ENCODE assay signal across 7 cellular contexts in the genomic region with DNA sequence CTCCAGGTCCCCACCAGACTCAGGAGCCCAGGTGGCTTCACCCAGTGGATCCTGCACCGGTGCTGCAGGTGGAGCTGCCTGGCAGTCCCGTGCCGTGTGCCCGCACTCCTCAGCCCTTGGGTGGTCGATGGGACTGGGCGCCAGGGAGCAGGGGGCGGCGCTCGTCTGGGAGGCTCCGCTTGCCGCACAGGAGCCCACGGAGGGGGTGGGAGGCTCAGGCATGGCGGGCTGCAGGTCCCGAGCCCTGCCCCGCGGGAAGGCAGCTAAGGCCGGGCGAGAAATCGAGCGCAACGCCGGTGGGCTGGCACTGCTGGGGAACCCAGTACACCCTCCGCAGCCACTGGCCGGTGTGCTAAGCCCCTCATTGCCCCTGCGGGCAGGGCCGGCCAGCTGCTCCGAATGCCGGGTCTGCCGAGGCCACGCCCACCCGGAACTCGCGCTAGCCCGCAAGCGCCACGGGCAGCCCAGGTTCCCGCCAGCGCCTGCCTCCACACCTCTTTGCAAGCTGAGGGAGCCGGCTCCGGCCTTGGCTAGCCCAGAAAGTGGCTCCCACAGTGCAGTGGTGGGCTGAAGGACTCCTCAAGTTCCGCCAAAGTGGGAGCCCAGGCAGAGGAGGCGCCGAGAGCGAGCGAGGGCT.
DNase-seq lines count a peak whose midpoint lies in the region; ATAC-seq, FAIRE-seq and TF ChIP-seq lines count a peak whose summit lies in the region.
"Not testable (repeated sequence)": the region's sequence is repeated elsewhere in the genome, so short reads cannot be mapped to it uniquely, and the experiment has no call there.

No MANE protein-coding gene starts in this region.

- H3F3A ChIP-seq in GM23338 (replicated peaks; ENCODE audit: low read depth) = not testable (repeated sequence)

- H3K36me3 Mint-ChIP-seq in CD8-positive, alpha-beta memory T cell; GM23338 (ENCODE audit: low read depth): not testable (repeated sequence)

- H3K4me2 ChIP-seq in GM23338 (peak overlapping the region; percentile 67; the same call in 1 of the 2 replicates), K562 (ENCODE audit: insufficient read depth, low read length) (peak overlapping the region; percentile 86)

- intact Hi-C loops in K562 (cut with micrococcal nuclease) = loop anchor here (5.0 kb wide), 1 partner anchor 1814 kb away; a partner anchor contains a TSS
- intact Hi-C loops in kidney (cut with DNase I); testis (cut with DNase I; ENCODE audit: low total_unique reads): not testable (repeated sequence)

- peak overlapping the region; percentile 43 for H3K27ac ChIP-seq in CD8-positive, alpha-beta memory T cell (ENCODE audit: low read depth, low read length)
- not testable (repeated sequence) for H3K27ac ChIP-seq in GM23338 (ENCODE audit: low read depth); kidney (ENCODE audit: low read depth in 2 of 2, low read length in 2 of 2); testis
- peak overlapping the region; percentile 83 for H3K27ac ChIP-seq in K562 (ENCODE audit: extremely low read depth, low read depth, low read length)

- H3K4me3 Mint-ChIP-seq in CD8-positive, alpha-beta memory T cell; GM23338: not testable (repeated sequence)

- not testable (repeated sequence) for H4K20me1 ChIP-seq in GM23338 (replicated peaks; ENCODE audit: insufficient read depth); K562 (replicated peaks; ENCODE audit: control insufficient read depth, insufficient read depth, low read length)

- POLR2A ChIA-PET in CD8-positive, alpha-beta memory T cell (lab: Charles Lee) = not testable (repeated sequence)
- POLR2A ChIA-PET in K562 (lab: Yijun Ruan, JAX) = interaction anchor here (1.4 to 1.5 kb wide), 2 partner anchors 11 to 28 kb away, joined by 3 to 4 read pairs; no protein-coding TSS in a partner anchor

- peaks cover 2 to 28% (median 15%) of the 10 kb centered on the region in 5 donors for H3K9me3 Mint-ChIP-seq in CD8-positive, alpha-beta memory T cell
- not testable (repeated sequence) for H3K9me3 Mint-ChIP-seq in GM23338

- not testable (repeated sequence) for TF ChIP-seq CTCF in GM23338 (conservative IDR thresholded peaks at IDR 0.05; ENCODE audit: low read depth in 2 of 2); K562 (IDR thresholded peaks at IDR 0.05 in 2 of 3, conservative IDR thresholded peaks at IDR 0.05 in 1 of 3; ENCODE audit: insufficient read depth in 2 of 3, low read depth in 1 of 3, low read length in 3 of 3); kidney (IDR thresholded peaks at IDR 0.05; ENCODE audit: borderline replicate concordance, extremely low read depth, insufficient read depth); testis (IDR thresholded peaks at IDR 0.05)

- not testable (repeated sequence) for DNase-seq in CD8-positive, alpha-beta memory T cell
- DNase-seq in GM23338 (ENCODE audit: low spot score) (peak; percentile 34), NCI-H510A (lab: John Stamatoyannopoulos, UW) (peak; percentile 47), K562 (ENCODE audit: extremely low read depth in 1 of 4, low spot score in 3 of 4) (peak; percentile 50 to 81 (median 56)), kidney (peak; percentile 62), mesenteric fat pad (ENCODE audit: low spot score) (peak; percentile 87), testis (peak; percentile 59)

- H3K9ac ChIP-seq in K562 (ENCODE audit: insufficient read depth in 1 of 2, low read depth in 2 of 2, low read length in 2 of 2) = peak overlapping the region; percentile 85 to 91
- not testable (repeated sequence) for H3K9ac ChIP-seq in kidney (ENCODE audit: low read length in 2 of 2)

- H3K4me3 ChIP-seq in CD8-positive, alpha-beta memory T cell (ENCODE audit: low read length); kidney (ENCODE audit: low read length in 2 of 2): not testable (repeated sequence)
- H3K4me3 ChIP-seq in GM23338 = peak overlapping the region; percentile 42
- peak overlapping the region; percentile 65 for H3K4me3 ChIP-seq in K562
- H3K4me3 ChIP-seq in testis = peak overlapping the region; percentile 22 to 50

- CTCF ChIA-PET in CD8-positive, alpha-beta memory T cell (lab: Charles Lee); K562 (lab: Yijun Ruan, JAX; ENCODE audit: low intra/inter-chr PET ratio): not testable (repeated sequence)

- H3K79me2 ChIP-seq in GM23338 (replicated peaks; ENCODE audit: insufficient read depth) = not testable (repeated sequence)
- H3K79me2 ChIP-seq in K562 (ENCODE audit: control insufficient read depth, insufficient read depth, low read length) = peaks cover 71% of the 10 kb centered on the region

- in situ Hi-C loops in K562 (cut with MboI) = not testable (repeated sequence)

- not testable (repeated sequence) for H3K27me3 ChIP-seq in CD8-positive, alpha-beta memory T cell (ENCODE audit: insufficient read depth, low read length, poor library complexity, severe bottlenecking); GM23338 (ENCODE audit: insufficient read depth); K562 (ENCODE audit: control insufficient read depth in 2 of 2, insufficient read depth in 2 of 2, low read length in 2 of 2); testis

- H3K27me3 Mint-ChIP-seq in CD8-positive, alpha-beta memory T cell; GM23338 (ENCODE audit: insufficient read depth, low read depth, poor library complexity): not testable (repeated sequence)

- not testable (repeated sequence) for H3K36me3 ChIP-seq in CD8-positive, alpha-beta memory T cell (ENCODE audit: insufficient read depth, low read length); GM23338 (ENCODE audit: insufficient read depth); K562 (ENCODE audit: control insufficient read depth, insufficient read depth, low read length); kidney (ENCODE audit: control insufficient read depth in 1 of 2, insufficient read depth in 2 of 2, low read length in 2 of 2); testis (ENCODE audit: low read depth, missing control alignments)

- not testable (repeated sequence) for H3K4me1 Mint-ChIP-seq in CD8-positive, alpha-beta memory T cell; GM23338

- WGBS in K562 (ENCODE audit: insufficient coverage, low coverage, missing lambda C conversion rate) = under 1% methylated on average over 25 of the region's 45 CpGs
- WGBS in testis, 2 donors = 75 to 84% methylated on average over 7 to 44 of the region's 45 CpGs

- not testable (repeated sequence) for H3K4me1 ChIP-seq in CD8-positive, alpha-beta memory T cell (ENCODE audit: insufficient read depth, low read length); GM23338 (ENCODE audit: insufficient read depth); K562 (replicated peaks in 1 of 2; ENCODE audit: control insufficient read depth in 2 of 2, insufficient read depth in 2 of 2, low read length in 2 of 2); kidney (ENCODE audit: control insufficient read depth in 1 of 2, insufficient read depth in 1 of 2, low read depth in 1 of 2, low read length in 2 of 2); testis

- H3K27ac Mint-ChIP-seq in CD8-positive, alpha-beta memory T cell; GM23338: not testable (repeated sequence)

- not testable (repeated sequence) for ATAC-seq in GM23338
- peak; percentile 90 for ATAC-seq in K562

- BruUV-seq in K562 (replicated peaks; lab: Mats Ljungman, UMichigan) = not testable (repeated sequence)

- not testable (repeated sequence) for H3K9me3 ChIP-seq in CD8-positive, alpha-beta memory T cell (ENCODE audit: low read length); K562 (replicated peaks; ENCODE audit: control insufficient read depth, insufficient read depth, low read depth, low read length); kidney (ENCODE audit: control insufficient read depth in 1 of 2, low read length in 2 of 2); testis

- H3K9me1 ChIP-seq in K562 (ENCODE audit: control insufficient read depth, insufficient read depth, low read length) = not testable (repeated sequence)

- peak; percentile 77 for TF ChIP-seq POLR2A in K562 (conservative IDR thresholded peaks at IDR 0.05)
- not testable (repeated sequence) for TF ChIP-seq POLR2A in testis (IDR thresholded peaks at IDR 0.05)

- peak overlapping the region; percentile 85; the same call in 1 of the 2 replicates for H2AFZ ChIP-seq in GM23338
- peak overlapping the region; percentile 89 for H2AFZ ChIP-seq in K562 (ENCODE audit: low read depth, low read length)

- 0 out of 4 replicates have a peak, but pooled peaks of 1 of the 2 experiments have one; percentile 1 for TF ChIP-seq RAD21 in K562 (CRISPR knock-in tag; conservative IDR thresholded peaks at IDR 0.05 in 1 of 2, IDR thresholded peaks at IDR 0.05 in 1 of 2)

- TF ChIP-seq EP300 in K562 (IDR thresholded peaks at IDR 0.05; ENCODE audit: low read length) = not testable (repeated sequence)

- not testable (repeated sequence) for H3K9me2 ChIP-seq in GM23338 (ENCODE audit: insufficient read depth)

- FAIRE-seq in K562 (lab: Jason Lieb, UNC); kidney (lab: Jason Lieb, UNC): not testable (repeated sequence)

TF ChIP-seq in K562, 482 proteins besides CTCF, POLR2A, EP300 and RAD21 (continues in another document):
- TF ChIP-seq NFIC (IDR thresholded peaks at IDR 0.05) (0 out of 2 replicates have a peak, but pooled peaks have one; percentile 24), TAF9B (IDR thresholded peaks at IDR 0.05; ENCODE audit: partially characterized antibody) (peak; percentile 47), RBFOX2 (IDR thresholded peaks at IDR 0.05; ENCODE audit: low read depth, low read length) (peak; percentile 80)
- TF ChIP-seq, protein P1, sequence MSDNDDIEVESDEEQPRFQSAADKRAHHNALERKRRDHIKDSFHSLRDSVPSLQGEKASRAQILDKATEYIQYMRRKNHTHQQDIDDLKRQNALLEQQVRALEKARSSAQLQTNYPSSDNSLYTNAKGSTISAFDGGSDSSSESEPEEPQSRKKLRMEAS (CRISPR knock-in tag; IDR thresholded peaks at IDR 0.05) = peak; percentile 72
